In the genomic region with DNA sequence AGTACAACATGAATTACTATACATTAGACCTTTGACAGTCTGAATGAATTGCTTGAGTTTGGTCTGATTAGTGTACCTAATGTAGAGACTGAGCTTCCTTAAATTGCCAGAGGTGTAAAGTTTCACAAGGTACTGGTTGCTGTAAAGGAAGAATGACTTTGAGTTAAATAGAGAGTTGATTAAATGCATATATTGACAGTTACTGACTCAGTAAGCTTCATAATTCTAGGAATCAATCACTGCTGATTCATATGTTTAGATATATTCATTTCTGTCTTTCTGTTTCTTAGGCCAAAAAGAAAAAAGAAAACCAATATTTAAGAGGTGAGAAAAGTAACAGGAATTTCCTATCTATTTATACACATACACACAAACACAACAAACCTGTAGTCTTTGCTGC, we compare ENCODE assay signal across 13 cellular contexts. TPM values are rescaled to one million over a fixed set of nuclear protein-coding genes. Genes with fewer than 3 reads are reported as not detected.
DNase-seq lines count a peak whose midpoint lies in the region; ATAC-seq, FAIRE-seq and TF ChIP-seq lines count a peak whose summit lies in the region.
"Had no signal": no experiment of that assay in that cellular context is flagged by ENCODE, and none has a peak within 500 bp of the region (broad histone marks: within the 10 kb centered on the region; RNA-seq: fewer than 3 reads in every experiment).

No MANE protein-coding gene starts in this region.

- intact Hi-C loops in GM12878 (cut with micrococcal nuclease; ENCODE audit: unreplicated experiment), result loop anchor here (5.0 kb wide), 1 partner anchor 46 kb away; no protein-coding TSS in a partner anchor

- SMC1A ChIA-PET in GM12878 (lab: Charles Lee; ENCODE audit: uncharacterized antibody, unreplicated experiment), result interaction anchor here (0.7 to 8.0 kb wide), 14 partner anchors 8 to 647 kb away, joined by 3 to 95 read pairs (median 4); a partner anchor contains a TSS

- H3K27me3 ChIP-seq in GM12878 (replicated peaks in 1 of 2; ENCODE audit: control insufficient read depth in 2 of 2, insufficient read depth in 2 of 2, low read length in 1 of 2), result peaks cover 0 to 2% of the 10 kb centered on the region in 2 experiments; a peak in 1 of 4 replicates
- H3K27me3 ChIP-seq: tibial nerve had no signal

- DNase-seq in GM12878 (ENCODE audit: low read depth, low spot score), result peak; percentile 53
- DNase-seq in cortex of kidney (lab: John Stamatoyannopoulos, UW), result no peak
- DNase-seq in mesenteric fat pad (ENCODE audit: low spot score), result no peak
- DNase-seq in DMS114 treated with DMSO at 0.1 percent for 48 hours (lab: John Stamatoyannopoulos, UW; ENCODE audit: unreplicated experiment), result no peak
- DNase-seq: activated CD8-positive, alpha-beta memory T cell treated with anti-CD3 and anti-CD28 coated beads for 24 hours; hypothalamus had no signal

- RAD21 ChIA-PET in GM12878 (lab: Charles Lee; ENCODE audit: unreplicated experiment), result interaction anchor here (2.1 to 2.4 kb wide), 2 partner anchors 59 to 62 kb away, joined by 5 to 13 read pairs; no protein-coding TSS in a partner anchor

- H3K9me3 ChIP-seq in GM12878 (replicated peaks; ENCODE audit: control insufficient read depth, insufficient read depth, low read length), result no peaks in the 10 kb centered on the region
- H3K9me3 ChIP-seq: tibial nerve had no signal

- POLR2A ChIA-PET in GM12878 (lab: Charles Lee), result no interaction called here

- H2AFZ ChIP-seq in GM12878 (ENCODE audit: control insufficient read depth, low read depth, low read length), result no peak overlapping the region

- TF ChIP-seq RAD21 in GM12878 (IDR thresholded peaks at IDR 0.05; ENCODE audit: insufficient read depth, low read depth, low read length), result no peak

- no peak for TF ChIP-seq CTCF in GM12878 (IDR thresholded peaks at IDR 0.05 in 2 of 3, conservative IDR thresholded peaks at IDR 0.05 in 1 of 3; ENCODE audit: control insufficient read depth in 2 of 3, extremely low read depth in 1 of 3, insufficient read depth in 1 of 3, low read depth in 3 of 3, low read length in 3 of 3)

- peak; percentile 29 to 71; a peak in 2 of 4 replicates for TF ChIP-seq EP300 in GM12878 (IDR thresholded peaks at IDR 0.05; ENCODE audit: borderline replicate concordance in 1 of 2, control insufficient read depth in 1 of 2, low read depth in 2 of 2, low read length in 2 of 2)

- no peak overlapping the region for H3K9ac ChIP-seq in GM12878 (ENCODE audit: control insufficient read depth, insufficient read depth, low read length)

- H4K20me1 ChIP-seq in GM12878 (ENCODE audit: control insufficient read depth, insufficient read depth), result no peaks in the 10 kb centered on the region

- H3K79me2 ChIP-seq in GM12878 (ENCODE audit: control insufficient read depth, insufficient read depth, low read length), result no peaks in the 10 kb centered on the region

- H3K4me2 ChIP-seq in GM12878 (ENCODE audit: control insufficient read depth, insufficient read depth), result peak overlapping the region; percentile 30; the same call in 1 of the 2 replicates

- in situ Hi-C loops in GM12878 (cut with MboI), result no loop called here

- no peak overlapping the region for H3K27ac ChIP-seq in GM12878 (ENCODE audit: control insufficient read depth, insufficient read depth)

- ATAC-seq in GM18511 (IDR thresholded peaks at IDR 0.05; ENCODE audit: unreplicated experiment), result peak; percentile 48
- ATAC-seq in GM19395 (IDR thresholded peaks at IDR 0.05; ENCODE audit: unreplicated experiment), result peak; percentile 46
- peak; percentile 40 for ATAC-seq in HG03060 (IDR thresholded peaks at IDR 0.05; ENCODE audit: low read depth, unreplicated experiment)
- ATAC-seq in GM12878, result peak; percentile 59

- peak; percentile 7 for FAIRE-seq in GM12878 (lab: Jason Lieb, UNC)

- BruUV-seq in GM12878 (replicated peaks; lab: Mats Ljungman, UMichigan), result no TSS peak

- no peak overlapping the region for H3K4me3 ChIP-seq in GM12878
- H3K4me3 ChIP-seq: tibial nerve had no signal

- TF ChIP-seq POLR2A in GM12878 (IDR thresholded peaks at IDR 0.05; ENCODE audit: low read depth, low read length), result no peak

- CTCF ChIA-PET in GM12878 (lab: Yijun Ruan, JAX), result interaction anchor here (0.7 to 2.5 kb wide), 13 partner anchors 8 to 162 kb away, joined by 3 to 24 read pairs (median 4); a partner anchor contains a TSS

- peaks cover 32% of the 10 kb centered on the region for H3K4me1 ChIP-seq in GM12878 (ENCODE audit: control insufficient read depth, insufficient read depth, low read length)

- no peaks in the 10 kb centered on the region for H3K36me3 ChIP-seq in GM12878 (ENCODE audit: control insufficient read depth in 2 of 2, insufficient read depth in 2 of 2, low read length in 1 of 2)
- H3K36me3 ChIP-seq: tibial nerve had no signal

RNA-seq across cellular contexts. Expression of a gene that starts 16.2 kb away (rescaled TPM):
- total RNA-seq in GM12878 (2013; cell fraction: nucleolus; rRNA removed), result not detected in 2 replicates
- not detected in 2 replicates for total RNA-seq in GM12878 (2014; rRNA removed)
- not detected in 2 replicates for total RNA-seq in GM12878 (2014; rRNA removed; fragmentation: Illumina TruSeq; extraction: Trizol)
- total RNA-seq in GM12878 (2021), result 0.13 TPM in 1 of 2 replicates, not detected in the other
- not detected for polyA plus RNA-seq in GM12878 (2011; ENCODE audit: low read depth)
- not detected in 2 replicates for polyA plus RNA-seq in GM12878 (2011; rRNA removed)
- not detected in 2 replicates for polyA plus RNA-seq in GM12878 (2011; cell fraction: cytosol; rRNA removed)
- not detected in 2 replicates for polyA plus RNA-seq in GM12878 (2011; cell fraction: nucleus; rRNA removed)
- polyA plus RNA-seq in GM12878 (2012), result not detected in 2 replicates
- 0.18 TPM in 1 of 2 replicates, not detected in the other for polyA plus RNA-seq in GM12878 (2014; fragmentation: Illumina TruSeq; extraction: Trizol)
- under 1 TPM in 1 of 2 experiments, not detected in 1; 0.29 TPM for polyA plus RNA-seq in GM12878 (2014; fragmentation: Nextera tagmentation; extraction: Ambion mirVana)
- polyA plus RNA-seq in GM12878 (2014; rRNA removed), result 0.23 TPM in 1 of 2 replicates, not detected in the other
- polyA plus RNA-seq in GM12878 (2016; fragmentation: Nextera tagmentation; extraction: Ambion mirVana), result under 1 TPM in 1 of 2 experiments, not detected in 1; 0.50 TPM
- not detected in 2 replicates for polyA minus RNA-seq in GM12878 (2011; rRNA and poly(A)+ RNA removed)
- polyA minus RNA-seq in GM12878 (2011; cell fraction: cytosol; rRNA and poly(A)+ RNA removed), result not detected in 2 replicates
- polyA minus RNA-seq in GM12878 (2011; cell fraction: nucleus; rRNA and poly(A)+ RNA removed), result not detected in 2 replicates
- not detected for total RNA-seq in mesenteric fat pad
- total RNA-seq: LHCN-M2, NCI-H460 had no signal

RNA-seq across cellular contexts. Expression of a gene that starts 22.4 kb away (rescaled TPM):
- not detected in 2 replicates for total RNA-seq in GM12878 (2013; cell fraction: nucleolus; rRNA removed)
- total RNA-seq in GM12878 (2014; rRNA removed), result not detected in 2 replicates
- not detected in 2 replicates for total RNA-seq in GM12878 (2014; rRNA removed; fragmentation: Illumina TruSeq; extraction: Trizol)
- not detected in 2 replicates for total RNA-seq in GM12878 (2021)
- not detected for polyA plus RNA-seq in GM12878 (2011; ENCODE audit: low read depth)
- polyA plus RNA-seq in GM12878 (2011; rRNA removed), result not detected in 2 replicates
- polyA plus RNA-seq in GM12878 (2011; cell fraction: cytosol; rRNA removed), result 0.04 TPM in 1 of 2 replicates, not detected in the other
- not detected in 2 replicates for polyA plus RNA-seq in GM12878 (2011; cell fraction: nucleus; rRNA removed)
- not detected in 2 replicates for polyA plus RNA-seq in GM12878 (2012)
- 0.17 TPM in 1 of 2 replicates, not detected in the other for polyA plus RNA-seq in GM12878 (2014; fragmentation: Illumina TruSeq; extraction: Trizol)
- under 1 TPM in 1 of 2 experiments, not detected in 1; 0.04 TPM for polyA plus RNA-seq in GM12878 (2014; fragmentation: Nextera tagmentation; extraction: Ambion mirVana)
- polyA plus RNA-seq in GM12878 (2014; rRNA removed), result not detected in 2 replicates
- polyA plus RNA-seq in GM12878 (2016; fragmentation: Nextera tagmentation; extraction: Ambion mirVana), result not detected
- polyA minus RNA-seq in GM12878 (2011; rRNA and poly(A)+ RNA removed), result not detected in 2 replicates
- polyA minus RNA-seq in GM12878 (2011; cell fraction: cytosol; rRNA and poly(A)+ RNA removed), result not detected in 2 replicates
- not detected in 2 replicates for polyA minus RNA-seq in GM12878 (2011; cell fraction: nucleus; rRNA and poly(A)+ RNA removed)
- not detected for total RNA-seq in mesenteric fat pad
- total RNA-seq: mesothelial cell of epicardium, NCI-H460, tibial nerve had no signal

RNA-seq across cellular contexts. Expression of a gene that starts 35.0 kb away (rescaled TPM):
- 0.58 TPM in 1 of 2 replicates, not detected in the other for total RNA-seq in GM12878 (2013; cell fraction: nucleolus; rRNA removed)
- total RNA-seq in GM12878 (2014; rRNA removed) (1.8 and 3.2 TPM in 2 replicates), GM12878 (2014; rRNA removed; fragmentation: Illumina TruSeq; extraction: Trizol) (2.7 and 2.8 TPM in 2 replicates), GM12878 (2021) (1.3 and 2.2 TPM in 2 replicates), mesenteric fat pad (0.39 TPM)
- 6.2 TPM for polyA plus RNA-seq in GM12878 (2011; ENCODE audit: low read depth)
- polyA plus RNA-seq in GM12878 (2011; rRNA removed) (0.46 and 0.88 TPM in 2 replicates), GM12878 (2014; fragmentation: Illumina TruSeq; extraction: Trizol) (2.4 and 4.6 TPM in 2 replicates), GM12878 (2014; fragmentation: Nextera tagmentation; extraction: Ambion mirVana) (10 to 100 TPM in 1 of 2 experiments, 1 to 10 TPM in 1; 7.7 to 10.4 TPM), GM12878 (2014; rRNA removed) (0.99 and 2.0 TPM in 2 replicates), GM12878 (2016; fragmentation: Nextera tagmentation; extraction: Ambion mirVana) (10 to 100 TPM; 15.5 to 19.5 TPM)
- 0.13 and 0.31 TPM in 2 replicates for polyA plus RNA-seq in GM12878 (2011; cell fraction: cytosol; rRNA removed)
- 0.25 TPM in 1 of 2 replicates, not detected in the other for polyA plus RNA-seq in GM12878 (2011; cell fraction: nucleus; rRNA removed)
- polyA plus RNA-seq in GM12878 (2012), result 8.0 and 13.0 TPM in 2 replicates
- polyA minus RNA-seq in GM12878 (2011; rRNA and poly(A)+ RNA removed), result 0.44 TPM in 1 of 2 replicates, not detected in the other
- not detected in 2 replicates for polyA minus RNA-seq in GM12878 (2011; cell fraction: cytosol; rRNA and poly(A)+ RNA removed)
- not detected in 2 replicates for polyA minus RNA-seq in GM12878 (2011; cell fraction: nucleus; rRNA and poly(A)+ RNA removed)
- total RNA-seq: LHCN-M2, mesothelial cell of epicardium, NCI-H460 had no signal

RNA-seq across cellular contexts. Expression of a gene that starts 51.0 kb away (rescaled TPM):
- total RNA-seq in GM12878 (2013; cell fraction: nucleolus; rRNA removed), result not detected in 2 replicates
- total RNA-seq in GM12878 (2014; rRNA removed) (0.06 and 0.38 TPM in 2 replicates), GM12878 (2014; rRNA removed; fragmentation: Illumina TruSeq; extraction: Trizol) (0.22 and 0.32 TPM in 2 replicates), GM12878 (2021) (0.19 and 0.21 TPM in 2 replicates), mesenteric fat pad (0.16 TPM)
- polyA plus RNA-seq in GM12878 (2011; ENCODE audit: low read depth), result 0.52 TPM
- polyA plus RNA-seq in GM12878 (2011; rRNA removed) (0.03 TPM in 1 of 2 replicates, not detected in the other), GM12878 (2014; fragmentation: Illumina TruSeq; extraction: Trizol) (0.46 and 1.0 TPM in 2 replicates), GM12878 (2014; fragmentation: Nextera tagmentation; extraction: Ambion mirVana) (under 1 TPM; 0.03 to 0.07 TPM), GM12878 (2014; rRNA removed) (0.24 and 0.32 TPM in 2 replicates), GM12878 (2016; fragmentation: Nextera tagmentation; extraction: Ambion mirVana) (under 1 TPM; 0.23 to 0.25 TPM)
- 0.01 TPM in 1 of 2 replicates, not detected in the other for polyA plus RNA-seq in GM12878 (2011; cell fraction: cytosol; rRNA removed)
- polyA plus RNA-seq in GM12878 (2011; cell fraction: nucleus; rRNA removed), result not detected in 2 replicates
- 1.2 and 1.6 TPM in 2 replicates for polyA plus RNA-seq in GM12878 (2012)
- polyA minus RNA-seq in GM12878 (2011; rRNA and poly(A)+ RNA removed), result not detected in 2 replicates
- not detected in 2 replicates for polyA minus RNA-seq in GM12878 (2011; cell fraction: cytosol; rRNA and poly(A)+ RNA removed)
- polyA minus RNA-seq in GM12878 (2011; cell fraction: nucleus; rRNA and poly(A)+ RNA removed), result not detected in 2 replicates
- total RNA-seq: LHCN-M2, mesothelial cell of epicardium, NCI-H460 had no signal
